In the genomic region with DNA sequence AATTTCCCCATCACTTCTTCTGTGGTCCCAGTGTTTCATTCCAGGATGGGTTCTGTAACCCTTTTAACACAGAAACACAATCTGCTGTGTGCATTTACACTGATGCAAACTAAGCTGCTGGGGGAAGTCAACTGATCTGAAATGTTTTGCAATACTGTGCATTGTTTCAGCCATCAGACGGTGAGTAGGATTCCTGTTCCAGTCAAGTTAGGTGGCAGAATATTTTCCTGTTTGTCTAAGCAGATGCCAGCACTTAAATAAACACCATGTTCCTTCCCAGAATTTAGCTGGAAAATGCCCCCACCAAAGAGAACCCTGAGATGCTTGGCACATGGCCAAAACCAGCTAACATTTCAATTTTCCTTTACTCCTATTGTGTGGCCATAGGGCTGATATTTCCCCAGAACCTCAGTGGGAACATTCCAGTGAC, we compare ENCODE assay signal across 20 cellular contexts. TPM values are rescaled to one million over a fixed set of nuclear protein-coding genes. Genes with fewer than 3 reads are reported as not detected.
DNase-seq lines count a peak whose midpoint lies in the region; ATAC-seq and TF ChIP-seq lines count a peak whose summit lies in the region.
"Had no signal": no experiment of that assay in that cellular context is flagged by ENCODE, and none has a peak within 500 bp of the region (broad histone marks: within the 10 kb centered on the region; RNA-seq: fewer than 3 reads in every experiment).

No MANE protein-coding gene starts in this region.

- no peak overlapping the region for H2AK5ac ChIP-seq in IMR-90 (ENCODE audit: low read depth, low read length)

- no peaks in the 10 kb centered on the region for H3K9me1 ChIP-seq in IMR-90 (ENCODE audit: insufficient read depth, low read length)

- no peak overlapping the region for H3K4ac ChIP-seq in IMR-90 (ENCODE audit: low read depth, low read length)

- no peaks in the 10 kb centered on the region for H3K36me3 ChIP-seq in IMR-90 (ENCODE audit: control insufficient read depth, insufficient read depth, low read length)
- H3K36me3 ChIP-seq in lung (ENCODE audit: control insufficient read depth in 2 of 2, insufficient read depth in 2 of 2, low read length in 2 of 2) = no peaks in the 10 kb centered on the region
- no peaks in the 10 kb centered on the region for H3K36me3 ChIP-seq in right atrium auricular region
- H3K36me3 ChIP-seq: ascending aorta, uterus, WERI-Rb-1 had no signal

- H3K4me2 ChIP-seq in IMR-90 (ENCODE audit: low read depth, low read length) = no peak overlapping the region

- H2BK120ac ChIP-seq in IMR-90 (ENCODE audit: low read depth, low read length) = no peak overlapping the region

- TF ChIP-seq CTCF in AG10803 (conservative IDR thresholded peaks at IDR 0.05; ENCODE audit: low read length) (no peak), IMR-90 (conservative IDR thresholded peaks at IDR 0.05; ENCODE audit: low read depth, low read length) (no peak), lung (IDR thresholded peaks at IDR 0.05; ENCODE audit: control extremely low read depth, extremely low read depth) (no peak), omental fat pad (IDR thresholded peaks at IDR 0.05) (no peak), right atrium auricular region (IDR thresholded peaks at IDR 0.05) (no peak)

- H3K27ac ChIP-seq in IMR-90 (ENCODE audit: insufficient read depth, low read length) (no peak overlapping the region), lung (ENCODE audit: low read depth in 1 of 2, low read length in 1 of 2) (no peak overlapping the region), right atrium auricular region (no peak overlapping the region)
- H3K27ac ChIP-seq: WERI-Rb-1 had no signal

- H2BK5ac ChIP-seq in IMR-90 (ENCODE audit: low read depth, low read length, poor library complexity, severe bottlenecking) = no peak overlapping the region

- DNase-seq in AG10803 (ENCODE audit: low read depth) (peak; percentile 92), IMR-90 (peak; percentile 12), dermis blood vessel endothelial cell (peak; percentile 10), lung (ENCODE audit: low spot score) (peak; percentile 40), omental fat pad (ENCODE audit: low spot score) (no peak), right atrium auricular region (ENCODE audit: low spot score) (no peak), NCI-H510A (lab: John Stamatoyannopoulos, UW) (no peak)
- DNase-seq: activated CD8-positive, alpha-beta memory T cell treated with anti-CD3 and anti-CD28 coated beads for 24 hours; CD4-positive, CD25-positive, alpha-beta regulatory T cell; DND-41; H7; NCI-H1105; NCI-H524; stimulated activated naive B cell treated with anti-CD40 and anti-IgM and Interleukin-4, amounts not matched to agents 10 μg/mL and 1 μg/mL and 100 μg/mL, for 72 hours; WERI-Rb-1 had no signal

- no peak overlapping the region for H2BK15ac ChIP-seq in IMR-90 (ENCODE audit: low read depth, low read length)

- WGBS in IMR-90 (ENCODE audit: extremely low coverage in 2 of 2, insufficient read length in 1 of 2), 2 experiments = no CpG with 5 or more reads among the region's 1 CpG
- WGBS in lung, 2 donors = 15 to 29% methylated on average over 1 of the region's 1 CpG

- no peak for TF ChIP-seq POLR2A in IMR-90 (IDR thresholded peaks at IDR 0.05; ENCODE audit: low read depth, low read length)

- H3K9me3 ChIP-seq in IMR-90 (ENCODE audit: control insufficient read depth, insufficient read depth, low read length) (no peaks in the 10 kb centered on the region), lung (ENCODE audit: control insufficient read depth in 2 of 2, insufficient read depth in 1 of 2, low read length in 1 of 2) (no peaks in the 10 kb centered on the region), right atrium auricular region (no peaks in the 10 kb centered on the region)
- H3K9me3 ChIP-seq: ascending aorta, uterus had no signal

- H2AFZ ChIP-seq in IMR-90 (replicated peaks; ENCODE audit: low read length, poor library complexity) = no peak overlapping the region

- no peak overlapping the region for H2BK20ac ChIP-seq in IMR-90 (ENCODE audit: low read depth, low read length)

- H3K79me1 ChIP-seq in IMR-90 (ENCODE audit: low read depth in 1 of 2, low read length in 2 of 2) = no peaks in the 10 kb centered on the region

- in situ Hi-C loops in IMR-90 (cut with MboI; ENCODE audit: low sequenced_read_pairs) = no loop called here

- H4K91ac ChIP-seq in IMR-90 (ENCODE audit: insufficient read depth, low read depth, low read length) = no peak overlapping the region

- no peak for ATAC-seq in IMR-90 (ENCODE audit: low read depth)
- ATAC-seq in lung (ENCODE audit: insufficient read depth, low FRiP score) = no peak
- ATAC-seq in omental fat pad (ENCODE audit: low FRiP score) = no peak
- no peak for ATAC-seq in GM21528 (IDR thresholded peaks at IDR 0.05; ENCODE audit: low FRiP score, unreplicated experiment)
- ATAC-seq: Panc1; stimulated activated naive B cell treated with anti-CD40 and anti-IgM and Interleukin-4, amounts not matched to agents 10 μg/mL and 1 μg/mL and 100 μg/mL, for 72 hours had no signal

- no peak overlapping the region for H3K14ac ChIP-seq in IMR-90 (replicated peaks; ENCODE audit: low read depth, low read length)

- CTCF ChIA-PET in IMR-90 (lab: Yijun Ruan, JAX) = interaction anchor here (0.6 kb wide), 1 partner anchor 8 kb away, joined by 3 read pairs; no protein-coding TSS in a partner anchor

- H4K20me1 ChIP-seq in IMR-90 (ENCODE audit: insufficient read depth, low read length) = no peaks in the 10 kb centered on the region

- H3K4me3 ChIP-seq in AG10803 (ENCODE audit: low read length) (no peak overlapping the region), IMR-90 (ENCODE audit: insufficient read depth, low read depth, low read length) (no peak overlapping the region), lung (no peak overlapping the region), right atrium auricular region (no peak overlapping the region)
- H3K4me3 ChIP-seq: ascending aorta, skin epidermis, uterus had no signal

- H3K27me3 ChIP-seq in IMR-90 (ENCODE audit: control insufficient read depth, insufficient read depth, low read length) (peaks cover 4% of the 10 kb centered on the region), lung (ENCODE audit: control insufficient read depth, insufficient read depth) (no peaks in the 10 kb centered on the region), right atrium auricular region (no peaks in the 10 kb centered on the region)
- H3K27me3 ChIP-seq: ascending aorta, uterus had no signal

- H3K4me1 ChIP-seq in IMR-90 (ENCODE audit: control insufficient read depth, insufficient read depth, low read length) = no peaks in the 10 kb centered on the region
- peaks cover 0 to 3% of the 10 kb centered on the region in 2 donors for H3K4me1 ChIP-seq in lung (ENCODE audit: control insufficient read depth in 2 of 2, insufficient read depth in 2 of 2, low read length in 2 of 2)
- H3K4me1 ChIP-seq in right atrium auricular region = no peaks in the 10 kb centered on the region
- H3K4me1 ChIP-seq: uterus had no signal

- intact Hi-C loops in IMR-90 (cut with micrococcal nuclease) = no loop called here

- BruUV-seq in IMR-90 (replicated peaks; lab: Mats Ljungman, UMichigan) = no TSS peak

- no peak overlapping the region for H3K9ac ChIP-seq in IMR-90 (ENCODE audit: low read depth, low read length)

- dilution Hi-C loops in IMR-90 (cut with HindIII; ENCODE audit: low sequenced_read_pairs, unreplicated experiment) = no loop called here

- no peak for TF ChIP-seq RAD21 in IMR-90 (IDR thresholded peaks at IDR 0.05; ENCODE audit: low read length)

- H4K8ac ChIP-seq in IMR-90 (ENCODE audit: low read depth in 2 of 2, low read length in 2 of 2) = no peak overlapping the region

- H3K18ac ChIP-seq in IMR-90 (ENCODE audit: low read depth, low read length) = no peak overlapping the region

- H3K56ac ChIP-seq in IMR-90 (ENCODE audit: extremely low read depth, insufficient read depth, low read length) = no peak overlapping the region

- POLR2A ChIA-PET in IMR-90 (lab: Charles Lee; ENCODE audit: unreplicated experiment) = no interaction called here

- H2AK9ac ChIP-seq in IMR-90 (replicated peaks; ENCODE audit: low read depth, low read length, poor library complexity) = no peak overlapping the region

- no peak overlapping the region for H4K5ac ChIP-seq in IMR-90 (ENCODE audit: low read depth, low read length)

- no peak overlapping the region for H3K23ac ChIP-seq in IMR-90 (ENCODE audit: low read depth, low read length)

TF ChIP-seq in IMR-90, 13 proteins besides CTCF, POLR2A, EP300 and RAD21:
- TF ChIP-seq, protein P1, sequence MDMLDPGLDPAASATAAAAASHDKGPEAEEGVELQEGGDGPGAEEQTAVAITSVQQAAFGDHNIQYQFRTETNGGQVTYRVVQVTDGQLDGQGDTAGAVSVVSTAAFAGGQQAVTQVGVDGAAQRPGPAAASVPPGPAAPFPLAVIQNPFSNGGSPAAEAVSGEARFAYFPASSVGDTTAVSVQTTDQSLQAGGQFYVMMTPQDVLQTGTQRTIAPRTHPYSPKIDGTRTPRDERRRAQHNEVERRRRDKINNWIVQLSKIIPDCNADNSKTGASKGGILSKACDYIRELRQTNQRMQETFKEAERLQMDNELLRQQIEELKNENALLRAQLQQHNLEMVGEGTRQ (IDR thresholded peaks at IDR 0.05; ENCODE audit: low read depth, low read length) = no peak
- peak; percentile 26; the same call in 1 of the 2 replicates for TF ChIP-seq CEBPB (IDR thresholded peaks at IDR 0.05; ENCODE audit: low read depth, low read length)

RNA-seq across cellular contexts. Expression of a gene that starts 52.4 kb away (rescaled TPM):
- under 0.01 TPM in 2 replicates for total RNA-seq in IMR-90 (2012; rRNA removed)
- 0.06 and 0.09 TPM in 2 replicates for polyA plus RNA-seq in IMR-90 (2012; rRNA removed)
- polyA plus RNA-seq in IMR-90 (2012; cell fraction: cytosol; rRNA removed) = 0.02 TPM in 1 of 2 replicates, not detected in the other
- polyA plus RNA-seq in IMR-90 (2012; cell fraction: nucleus; rRNA removed; ENCODE audit: low replicate concordance) = 0.10 and 0.23 TPM in 2 replicates
- total RNA-seq in dermis blood vessel endothelial cell = not detected in 2 replicates
- 1 to 10 TPM in 1 of 2 donors, under 1 TPM in 1; 0.63 to 1.6 TPM for total RNA-seq in lung
- under 1 TPM; 0.33 to 0.55 TPM for polyA plus RNA-seq in lung
- total RNA-seq in omental fat pad = 1 to 10 TPM in 3 of 4 donors, under 1 TPM in 1; 0.37 to 6.7 (median 5.2) TPM
- under 1 TPM; 0.07 to 0.16 TPM for total RNA-seq in right atrium auricular region
- total RNA-seq: CD4-positive, CD25-positive, alpha-beta regulatory T cell had no signal

Comparison
In these comparisons a context has a peak if more than half of its experiments do, and no peak if none do; other contexts are left out.
1. DNase-seq: peak in AG10803 (single experiment), IMR-90 (single experiment), dermis blood vessel endothelial cell (single experiment) and lung (single experiment); none in omental fat pad (single experiment), right atrium auricular region (single experiment) and NCI-H510A (single experiment).